ENCODE assay signal across 11 cellular contexts in the genomic region with DNA sequence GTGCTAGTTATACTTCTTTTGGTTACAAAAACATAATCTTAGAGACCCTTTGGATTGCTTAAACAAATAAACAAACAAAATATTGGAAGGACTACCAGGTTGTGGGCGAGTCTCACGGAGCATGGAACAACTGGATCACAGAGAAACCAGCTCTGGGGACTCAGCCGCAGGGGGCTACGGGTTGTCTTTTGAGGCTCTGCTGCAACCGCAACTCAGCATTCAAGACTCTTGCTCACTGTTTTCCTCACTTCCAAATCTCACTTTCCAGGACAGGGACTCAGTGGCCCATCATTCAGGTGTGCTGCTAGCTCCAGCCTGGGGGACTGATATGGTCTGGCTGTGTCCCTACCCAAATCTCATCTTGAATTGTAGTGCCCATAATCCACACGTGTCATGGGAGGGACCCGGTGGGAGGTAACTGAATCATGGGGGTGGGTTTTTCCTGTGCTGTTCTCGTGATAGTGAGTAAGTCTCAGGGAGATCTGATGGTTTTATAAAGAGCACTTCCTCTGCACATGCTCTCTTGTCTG. TPM values are rescaled to one million over a fixed set of nuclear protein-coding genes. Genes with fewer than 3 reads are reported as not detected.
"Had no signal": no experiment of that assay in that cellular context is flagged by ENCODE, and none has a peak within 500 bp of the region (broad histone marks: within the 10 kb centered on the region; RNA-seq: fewer than 3 reads in every experiment).

No MANE protein-coding gene starts in this region.

- DNase-seq: GOT3, H7, H9, HCEC 1CT, HFFc6 had no signal

- H3K4me3 ChIP-seq: GM23248, GM23338, HAP-1 had no signal

- H3K4me3 Mint-ChIP-seq: GM23338, H9, HFFc6 had no signal

- ATAC-seq: GM23338, HCT116 had no signal

- H3K4me1 ChIP-seq: HAP-1 had no signal

- H3K9me3 Mint-ChIP-seq: GM23338, H9 had no signal

- H3K9me3 ChIP-seq: HAP-1 had no signal

- H3K27ac Mint-ChIP-seq: GM23338, HFFc6 had no signal

- H3K9ac ChIP-seq: GM23248 had no signal

- H3K27ac ChIP-seq: GM23248 had no signal

- H3K36me3 ChIP-seq: HAP-1 had no signal

RNA-seq across cellular contexts. Expression of a gene that starts 14.0 kb away (rescaled TPM):
- total RNA-seq: GM23248, GM23338, H1, H4, H7, H9, HFFc6 had no signal
- polyA plus RNA-seq: GM23248, GM23338, H1 had no signal

RNA-seq across cellular contexts. Expression of a gene that starts 34.0 kb away (rescaled TPM):
- total RNA-seq: GM23248, HFFc6 had no signal
- polyA plus RNA-seq: GM23248 had no signal

RNA-seq across cellular contexts. Expression of a gene that starts 37.9 kb away (rescaled TPM):
- total RNA-seq: GM23248, GM23338, H1, H4, H7, H9, HFFc6 had no signal
- polyA plus RNA-seq: GM23248, GM23338, H1 had no signal
